ENCODE assay signal across 1 cellular context in the genomic region with DNA sequence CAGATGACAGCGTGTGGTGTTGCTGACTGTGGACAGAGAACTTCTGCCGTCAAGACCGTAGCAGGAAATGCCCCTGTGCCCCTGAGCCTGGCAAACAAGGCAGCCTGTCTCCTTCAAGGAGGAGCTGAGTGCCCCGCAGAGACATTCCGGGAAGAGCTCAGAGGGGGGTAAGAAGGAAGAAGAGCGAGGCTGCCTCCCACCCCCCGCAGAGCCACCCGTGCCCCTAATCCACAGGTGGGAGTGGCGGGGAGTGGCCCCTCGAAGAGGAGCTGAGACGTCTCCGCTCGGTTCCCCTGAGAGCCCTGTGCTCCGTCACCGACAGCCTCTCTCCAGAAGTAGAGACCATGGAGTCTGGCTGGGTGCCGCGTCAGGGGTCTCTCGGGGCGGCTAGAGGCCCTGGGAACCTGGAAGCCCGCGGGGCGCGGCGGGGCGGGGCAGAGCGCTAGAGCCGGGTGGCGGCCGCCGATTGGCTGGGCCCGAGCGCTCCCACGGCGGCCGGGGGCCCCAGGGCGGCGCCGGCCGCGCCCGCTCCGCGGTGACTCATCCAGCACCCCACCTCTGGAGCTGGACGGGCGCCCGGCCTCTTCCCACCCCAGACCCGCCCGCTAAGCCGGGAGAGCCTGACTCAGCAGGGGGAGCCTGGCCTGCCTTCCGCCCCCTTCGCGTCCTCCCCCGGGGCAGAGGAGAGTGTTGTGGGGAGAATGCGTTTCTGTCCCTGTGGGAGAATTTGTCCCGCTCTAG.
A peak's percentile ranks its signal among the peaks of the same experiment; 100 is the strongest.
TF ChIP-seq lines count a peak whose summit lies in the region.

No MANE protein-coding gene starts in this region.

TF ChIP-seq in H1, 55 proteins besides CTCF, POLR2A, EP300 and RAD21:
- TF ChIP-seq JUND (IDR thresholded peaks at IDR 0.05; ENCODE audit: low read length) = peak; percentile 54; the same call in 1 of the 2 replicates
- no peak for TF ChIP-seq ATF2 (IDR thresholded peaks at IDR 0.05; ENCODE audit: low read length)
- peak; percentile 66 for TF ChIP-seq KDM4A (IDR thresholded peaks at IDR 0.05; ENCODE audit: low read depth, low read length, severe bottlenecking)
TF ChIP-seq in H1: peak in this region for 2.
